In the genomic region with DNA sequence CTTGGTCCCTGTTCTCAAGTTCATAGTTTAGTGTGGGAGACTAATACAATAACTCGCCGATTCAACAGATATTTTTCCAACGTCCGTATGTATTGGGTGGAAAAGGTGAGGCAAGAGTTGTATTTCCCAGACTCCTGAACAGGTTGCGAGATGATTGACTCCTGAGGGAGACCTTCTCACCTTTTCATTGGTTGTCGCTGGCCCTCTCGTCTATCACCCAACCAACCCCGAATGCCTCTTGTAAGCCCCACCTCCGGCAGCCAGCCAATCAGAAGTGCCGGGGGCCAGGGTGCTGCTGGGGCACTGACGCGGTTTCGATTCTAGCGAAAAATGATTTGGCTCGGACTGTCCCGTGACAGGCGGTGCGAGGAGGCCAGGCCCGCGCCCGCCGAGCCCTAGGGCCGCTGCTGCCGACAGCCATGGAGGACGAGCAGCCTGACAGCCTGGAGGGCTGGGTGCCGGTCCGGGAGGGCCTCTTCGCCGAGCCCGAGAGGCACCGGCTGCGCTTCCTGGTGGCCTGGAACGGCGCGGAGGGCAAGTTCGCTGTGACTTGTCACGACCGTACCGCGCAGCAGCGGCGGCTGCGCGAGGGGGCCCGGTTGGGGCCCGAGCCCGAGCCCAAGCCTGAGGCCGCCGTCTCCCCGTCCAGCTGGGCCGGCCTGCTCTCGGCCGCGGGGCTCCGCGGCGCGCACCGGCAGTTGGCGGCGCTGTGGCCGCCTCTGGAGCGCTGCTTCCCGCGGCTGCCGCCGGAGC, we compare ENCODE assay signal across 8 cellular contexts. TPM values are rescaled to one million over a fixed set of nuclear protein-coding genes. Genes with fewer than 3 reads are reported as not detected.
DNase-seq lines count a peak whose midpoint lies in the region; ATAC-seq, FAIRE-seq and TF ChIP-seq lines count a peak whose summit lies in the region.

Gene WHAMM (plus strand): TSS at position 321 of the 753 bp plus-strand sequence. CDS start 99 bp downstream, at position 420.

- no peaks in the 10 kb centered on the region for H3K9me1 ChIP-seq in keratinocyte (ENCODE audit: control insufficient read depth, extremely low read depth, insufficient read depth, low read length)

- ATAC-seq in GM19035 (IDR thresholded peaks at IDR 0.05; ENCODE audit: unreplicated experiment) = peak; percentile 81
- ATAC-seq in HG03354 (IDR thresholded peaks at IDR 0.05; ENCODE audit: poor library complexity, severe bottlenecking, unreplicated experiment) = peak; percentile 84
- peak; percentile 93 to 94 for ATAC-seq in activated CD4-positive, CD25-positive, alpha-beta regulatory T cell treated with anti-CD3 and anti-CD28 coated beads, Interleukin-2, amount 50 U/mL, for 24 hours

- peak within 1 kb of the TSS; percentile 92 for H3K27ac ChIP-seq in keratinocyte (ENCODE audit: control insufficient read depth, insufficient read depth, low read length)

- no peaks in the 10 kb centered on the region for H4K20me1 ChIP-seq in keratinocyte (ENCODE audit: control insufficient read depth, extremely low read depth, insufficient read depth, low read length)

- no peak for TF ChIP-seq CTCF in keratinocyte (optimal IDR thresholded peaks at IDR 0.05 in 1 of 3, IDR thresholded peaks at IDR 0.05 in 1 of 3, conservative IDR thresholded peaks at IDR 0.05 in 1 of 3; ENCODE audit: extremely low read depth in 1 of 3, insufficient read depth in 2 of 3, low read length in 3 of 3)

- peaks cover 43% of the 10 kb centered on the region for H3K79me2 ChIP-seq in keratinocyte (ENCODE audit: control insufficient read depth, insufficient read depth, low read length)

- peak within 1 kb of the TSS; percentile 97 for H3K9ac ChIP-seq in keratinocyte (ENCODE audit: control insufficient read depth, extremely low read depth, insufficient read depth, low read length)

- H3K4me3 ChIP-seq in keratinocyte (ENCODE audit: control insufficient read depth in 2 of 3, extremely low read depth in 1 of 3, insufficient read depth in 2 of 3, low read depth in 1 of 3, low read length in 3 of 3) = peak within 1 kb of the TSS; percentile 94 to 98 (median 97)

- no peaks in the 10 kb centered on the region for H3K27me3 ChIP-seq in keratinocyte (ENCODE audit: control insufficient read depth, extremely low read depth, insufficient read depth, low read length)

- H3K4me1 ChIP-seq in keratinocyte (ENCODE audit: control insufficient read depth, extremely low read depth, insufficient read depth, low read length) = peaks cover 8% of the 10 kb centered on the region

- peaks cover 4 to 9% of the 10 kb centered on the region in 2 experiments for H3K36me3 ChIP-seq in keratinocyte (ENCODE audit: control insufficient read depth in 2 of 2, extremely low read depth in 1 of 2, insufficient read depth in 2 of 2, low read length in 2 of 2)

- H3K9me3 ChIP-seq in keratinocyte (ENCODE audit: control insufficient read depth, low read depth, low read length) = no peaks in the 10 kb centered on the region

- DNase-seq in AG20443 (ENCODE audit: low spot score) = peak; percentile 98
- DNase-seq in NCI-H446 (lab: John Stamatoyannopoulos, UW) = peak; percentile 96
- peak; percentile 75 to 96 for DNase-seq in cerebellar nuclear complex (lab: John Stamatoyannopoulos, UW)
- peak; percentile 97 for DNase-seq in keratinocyte (ENCODE audit: low read depth, low spot score)
- peak; percentile 86 to 87 for DNase-seq in stimulated activated CD4-positive, alpha-beta T cell treated with anti-CD3 and anti-CD28 coated beads, Interleukin-15, amount 100 ng/mL, for 1 hour (ENCODE audit: low read depth in 1 of 2, low spot score in 1 of 2)

- peak within 1 kb of the TSS; percentile 90 for H3K4me2 ChIP-seq in keratinocyte (ENCODE audit: control insufficient read depth, extremely low read depth, insufficient read depth, low read depth, low read length)

- peak within 1 kb of the TSS; percentile 87 for H2AFZ ChIP-seq in keratinocyte (ENCODE audit: control insufficient read depth, low read length)

- FAIRE-seq in keratinocyte (lab: Jason Lieb, UNC) = peak; percentile 73

- dilution Hi-C loops in keratinocyte (cut with MboI; ENCODE audit: extremely low pct_ligation_motif_present, low sequenced_read_pairs) = no loop called here

RNA-seq across cellular contexts. Expression of gene WHAMM, which starts in this region (rescaled TPM):
- 3.6 to 6.0 TPM (median 4.7 TPM) in 3 replicates for polyA plus RNA-seq in keratinocyte
- 42.0 TPM for polyA plus RNA-seq in keratinocyte (2011; ENCODE audit: low read depth)
- polyA plus RNA-seq in keratinocyte (2011; cell fraction: cytosol; rRNA removed) = 4.4 and 4.5 TPM in 2 replicates
- 8.7 and 9.3 TPM in 2 replicates for polyA plus RNA-seq in keratinocyte (2011; cell fraction: nucleus; rRNA removed)
- 4.8 and 7.2 TPM in 2 replicates for polyA plus RNA-seq in keratinocyte (2012; ENCODE audit: low replicate concordance)
- polyA minus RNA-seq in keratinocyte = 1.7 to 2.9 TPM (median 2.2 TPM) in 3 replicates
- 2.1 TPM for polyA minus RNA-seq in keratinocyte (2011; cell fraction: cytosol; rRNA and poly(A)+ RNA removed)
- 2.5 and 2.9 TPM in 2 replicates for polyA minus RNA-seq in keratinocyte (2011; cell fraction: nucleus; rRNA and poly(A)+ RNA removed)

Comparison
In these comparisons a context has a peak if more than half of its experiments do, and no peak if none do; other contexts are left out.
1. Peak in every context shown above with its lines: DNase-seq, ATAC-seq, H3K4me3 ChIP-seq and H3K27ac ChIP-seq.